8 cellular contexts compared by ENCODE assay signal in the genomic region with DNA sequence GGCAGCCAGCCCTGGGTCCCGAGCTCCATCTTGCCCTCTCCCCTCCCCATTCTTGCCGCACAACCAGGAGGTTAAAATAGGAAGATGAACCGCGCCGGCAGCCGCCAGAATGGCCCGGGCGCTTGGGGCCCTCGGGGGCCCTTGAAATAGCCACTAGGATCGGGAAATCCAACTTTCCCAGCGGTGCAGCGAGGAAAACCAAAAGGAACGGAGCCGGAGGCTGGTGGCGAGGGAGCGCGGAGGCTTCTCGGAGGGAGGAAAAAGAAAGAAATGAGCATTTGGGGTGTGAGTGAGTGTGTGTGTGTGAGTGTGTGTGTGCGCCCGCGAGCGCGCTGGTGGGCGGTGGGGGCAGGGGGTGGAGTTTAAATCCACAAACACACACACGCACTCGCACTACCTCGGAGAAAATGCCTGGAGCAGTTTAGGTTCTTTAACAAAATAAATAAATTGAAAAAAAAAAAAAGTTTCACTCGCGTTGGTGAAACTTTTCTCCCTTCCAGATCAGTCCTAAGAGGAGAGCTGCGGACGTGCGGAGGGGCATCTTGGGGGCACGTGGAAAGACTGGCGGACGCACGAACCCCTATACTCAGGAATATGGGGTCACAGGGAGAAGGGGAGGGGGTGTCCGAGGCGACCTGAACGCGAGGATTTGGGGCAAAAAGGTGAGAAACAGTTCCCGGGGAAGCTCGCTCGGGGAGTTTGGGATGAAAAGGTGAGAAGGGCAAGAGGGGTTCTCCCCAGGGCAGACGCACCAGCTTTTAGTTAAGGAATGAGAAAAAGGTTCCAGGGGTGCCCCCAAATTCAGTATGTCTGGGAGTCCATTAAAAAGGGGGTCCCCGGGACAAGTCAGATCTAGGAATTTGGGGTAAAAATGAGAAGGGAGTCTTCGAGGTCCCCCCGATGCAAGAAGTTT. TPM values are rescaled to one million over a fixed set of nuclear protein-coding genes. Genes with fewer than 3 reads are reported as not detected.
DNase-seq lines count a peak whose midpoint lies in the region; ATAC-seq and TF ChIP-seq lines count a peak whose summit lies in the region.

No MANE protein-coding gene starts in this region.

- peaks cover under 1 to 12% of the 10 kb centered on the region in 2 donors for H3K4me1 ChIP-seq in lung (ENCODE audit: control insufficient read depth in 2 of 2, insufficient read depth in 2 of 2, low read length in 2 of 2)

- ATAC-seq in lung (ENCODE audit: insufficient read depth, low FRiP score) (no peak), HG03469 (IDR thresholded peaks at IDR 0.05; ENCODE audit: unreplicated experiment) (no peak), GM19463 (IDR thresholded peaks at IDR 0.05; ENCODE audit: unreplicated experiment) (no peak)

- no peaks in the 10 kb centered on the region for H3K9me3 Mint-ChIP-seq in activated CD4-positive, alpha-beta T cell treated with anti-CD3 and anti-CD28 coated beads, Interleukin-2, amount 10 ng/mL, durations not matched to agents 7 days and 5 days

- H3K4me3 Mint-ChIP-seq in activated CD4-positive, alpha-beta T cell treated with anti-CD3 and anti-CD28 coated beads, Interleukin-2, amount 10 ng/mL, durations not matched to agents 7 days and 5 days = peak overlapping the region; percentile 77

- H3K27me3 ChIP-seq in MG63 (no peaks in the 10 kb centered on the region), lung (ENCODE audit: control insufficient read depth, insufficient read depth) (no peaks in the 10 kb centered on the region)

- H3K36me3 ChIP-seq in MG63 (no peaks in the 10 kb centered on the region), lung (ENCODE audit: control insufficient read depth in 2 of 2, insufficient read depth in 2 of 2, low read length in 2 of 2) (no peaks in the 10 kb centered on the region)

- H3K4me3 ChIP-seq in MG63 (peak overlapping the region; percentile 58), lung (peak overlapping the region; percentile 53)

- 1% methylated on average over 47 of the region's 47 CpGs for WGBS in lung, 2 donors

- DNase-seq in CD1c-positive myeloid dendritic cell (ENCODE audit: extremely low spot score) (peak; percentile 76), MG63 (peak; percentile 55), ecto neural progenitor cell (ENCODE audit: low spot score) (peak; percentile 62), lung (ENCODE audit: low spot score) (peak; percentile 60)
- DNase-seq in activated CD4-positive, alpha-beta T cell treated with anti-CD3 and anti-CD28 coated beads, Interleukin-2, amount 10 ng/mL, durations not matched to agents 7 days and 5 days = peak; percentile 50
- peak; percentile 63 for DNase-seq in stimulated activated CD8-positive, alpha-beta memory T cell treated with anti-CD3 and anti-CD28 coated beads, Interleukin-12 subunit alpha, Interleukin-12 subunit beta, amount 100 ng/mL, for 4 hours (ENCODE audit: low read depth)

- H3K27ac Mint-ChIP-seq in activated CD4-positive, alpha-beta T cell treated with anti-CD3 and anti-CD28 coated beads, Interleukin-2, amount 10 ng/mL, durations not matched to agents 7 days and 5 days = peak overlapping the region; percentile 46

- no peak for TF ChIP-seq CTCF in lung (IDR thresholded peaks at IDR 0.05; ENCODE audit: control extremely low read depth, extremely low read depth)

- CTCF ChIA-PET in activated CD4-positive, alpha-beta T cell treated with anti-CD3 and anti-CD28 coated beads, Interleukin-2, amount 10 ng/mL, durations not matched to agents 7 days and 5 days (lab: Charles Lee) = interaction anchor here (0.6 to 1.3 kb wide), 2 partner anchors 89 to 305 kb away, joined by 4 to 5 read pairs; no protein-coding TSS in a partner anchor

- no peaks in the 10 kb centered on the region for H3K36me3 Mint-ChIP-seq in activated CD4-positive, alpha-beta T cell treated with anti-CD3 and anti-CD28 coated beads, Interleukin-2, amount 10 ng/mL, durations not matched to agents 7 days and 5 days (ENCODE audit: low read depth)

- peak overlapping the region; percentile 84 to 91 for H3K27ac ChIP-seq in lung (ENCODE audit: low read depth in 1 of 2, low read length in 1 of 2)

- POLR2A ChIA-PET in activated CD4-positive, alpha-beta T cell treated with anti-CD3 and anti-CD28 coated beads, Interleukin-2, amount 10 ng/mL, durations not matched to agents 7 days and 5 days (lab: Charles Lee) = no interaction called here

- H3K9me3 ChIP-seq in MG63 (no peaks in the 10 kb centered on the region), lung (ENCODE audit: control insufficient read depth in 2 of 2, insufficient read depth in 1 of 2, low read length in 1 of 2) (no peaks in the 10 kb centered on the region)

- peaks cover 19% of the 10 kb centered on the region for H3K27me3 Mint-ChIP-seq in activated CD4-positive, alpha-beta T cell treated with anti-CD3 and anti-CD28 coated beads, Interleukin-2, amount 10 ng/mL, durations not matched to agents 7 days and 5 days

- H3K4me1 Mint-ChIP-seq in activated CD4-positive, alpha-beta T cell treated with anti-CD3 and anti-CD28 coated beads, Interleukin-2, amount 10 ng/mL, durations not matched to agents 7 days and 5 days = peaks cover 24% of the 10 kb centered on the region

RNA-seq across cellular contexts. Expression of gene RFX2, which starts 1.3 kb away (rescaled TPM):
- total RNA-seq in MG63 (2014; rRNA removed; shearing (Covaris generic); ENCODE audit: low replicate concordance) = 3.8 and 11.8 TPM in 2 replicates
- 10 to 100 TPM; 10.1 to 10.4 TPM for total RNA-seq in activated CD4-positive, alpha-beta T cell treated with anti-CD3 and anti-CD28 coated beads, Interleukin-2, amount 10 ng/mL, durations not matched to agents 7 days and 5 days
- 10 to 100 TPM; 22.6 to 54.2 TPM for total RNA-seq in lung
- polyA plus RNA-seq in lung = 10 to 100 TPM; 13.1 to 17.3 TPM

RNA-seq across cellular contexts. Expression of gene ACSBG2, which starts 26.5 kb away (rescaled TPM):
- total RNA-seq in MG63 (2014; rRNA removed; shearing (Covaris generic); ENCODE audit: low replicate concordance) = not detected in 2 replicates
- total RNA-seq in activated CD4-positive, alpha-beta T cell treated with anti-CD3 and anti-CD28 coated beads, Interleukin-2, amount 10 ng/mL, durations not matched to agents 7 days and 5 days = not detected
- under 1 TPM in 1 of 2 donors, not detected in 1; 0.12 TPM for total RNA-seq in lung
- polyA plus RNA-seq in lung = under 1 TPM in 1 of 2 donors, not detected in 1; 0.12 TPM
